In genomic region chr3:177284383-177284881, GRCh38 we compare ENCODE assay signal across 1 cellular context.
TF ChIP-seq lines count a peak whose summit lies in the region.

No MANE protein-coding gene starts in this region.

TF ChIP-seq in HepG2, 621 proteins besides CTCF, POLR2A, EP300 and RAD21 (continued from another document):
- TF ChIP-seq MLXIP (CRISPR knock-in tag; IDR thresholded peaks at IDR 0.05; ENCODE audit: borderline replicate concordance) (no peak), PAF1 (CRISPR knock-in tag; IDR thresholded peaks at IDR 0.05) (no peak), ZNF382 (CRISPR knock-in tag; IDR thresholded peaks at IDR 0.05; ENCODE audit: borderline replicate concordance) (no peak), ZNF629 (CRISPR knock-in tag; conservative IDR thresholded peaks at IDR 0.05) (0 out of 2 replicates have a peak, but pooled peaks have one; percentile 25), GZF1 (CRISPR knock-in tag; IDR thresholded peaks at IDR 0.05) (no peak), RAD51 (IDR thresholded peaks at IDR 0.05; ENCODE audit: borderline replicate concordance) (no peak), USF2 (IDR thresholded peaks at IDR 0.05; ENCODE audit: low read depth, low read length) (0 out of 2 replicates have a peak, but pooled peaks have one; percentile 27), USF2 (CRISPR knock-in tag; IDR thresholded peaks at IDR 0.05; ENCODE audit: borderline replicate concordance) (no peak; the same call in 1 of the 2 replicates), MTERF4 (CRISPR knock-in tag; IDR thresholded peaks at IDR 0.05) (no peak), RXRA (CRISPR knock-in tag; IDR thresholded peaks at IDR 0.05) (peak; percentile 54; the same call in 1 of the 2 replicates), ARID5B (CRISPR knock-in tag; IDR thresholded peaks at IDR 0.05) (peak; percentile 35; the same call in 1 of the 2 replicates), ZNF275 (CRISPR knock-in tag; IDR thresholded peaks at IDR 0.05; ENCODE audit: borderline replicate concordance) (no peak), HMG20A (CRISPR knock-in tag; IDR thresholded peaks at IDR 0.05; ENCODE audit: borderline replicate concordance) (peak; percentile 33; the same call in 1 of the 2 replicates), WIZ (CRISPR knock-in tag; IDR thresholded peaks at IDR 0.05) (no peak), ONECUT2 (CRISPR knock-in tag; IDR thresholded peaks at IDR 0.05) (peak; percentile 52; the same call in 1 of the 2 replicates), TEAD3 (CRISPR knock-in tag; optimal IDR thresholded peaks at IDR 0.05; ENCODE audit: borderline replicate concordance) (peak; percentile 30), MED1 (CRISPR knock-in tag; IDR thresholded peaks at IDR 0.05) (0 out of 2 replicates have a peak, but pooled peaks have one; percentile 20), ZFP36L2 (CRISPR knock-in tag; IDR thresholded peaks at IDR 0.05) (no peak), ZNF776 (CRISPR knock-in tag; IDR thresholded peaks at IDR 0.05) (no peak), ZNF614 (CRISPR knock-in tag; IDR thresholded peaks at IDR 0.05; ENCODE audit: borderline replicate concordance) (no peak), FOSL2 (CRISPR knock-in tag; IDR thresholded peaks at IDR 0.05) (0 out of 2 replicates have a peak, but pooled peaks have one; percentile 17), TGIF2 (CRISPR knock-in tag; IDR thresholded peaks at IDR 0.05) (0 out of 2 replicates have a peak, but pooled peaks have one; percentile 42), DMAP1 (CRISPR knock-in tag; IDR thresholded peaks at IDR 0.05) (0 out of 2 replicates have a peak, but pooled peaks have one; percentile 35), KDM1A (CRISPR knock-in tag; IDR thresholded peaks at IDR 0.05) (no peak), STAG1 (CRISPR knock-in tag; IDR thresholded peaks at IDR 0.05) (peak; percentile 42), THRA (CRISPR knock-in tag; IDR thresholded peaks at IDR 0.05; ENCODE audit: borderline replicate concordance) (peak; percentile 43; the same call in 1 of the 2 replicates), HOXA3 (CRISPR knock-in tag; IDR thresholded peaks at IDR 0.05) (0 out of 2 replicates have a peak, but pooled peaks have one; percentile 19), TFE3 (CRISPR knock-in tag; IDR thresholded peaks at IDR 0.05) (0 out of 2 replicates have a peak, but pooled peaks have one; percentile 31), PCBP1 (IDR thresholded peaks at IDR 0.05; ENCODE audit: borderline replicate concordance, low read depth, low read length) (no peak), PBX2 (CRISPR knock-in tag; IDR thresholded peaks at IDR 0.05) (0 out of 2 replicates have a peak, but pooled peaks have one; percentile 12), ZNF260 (CRISPR knock-in tag; IDR thresholded peaks at IDR 0.05; ENCODE audit: borderline replicate concordance, low read depth) (no peak), ZNF441 (CRISPR knock-in tag; IDR thresholded peaks at IDR 0.05; ENCODE audit: borderline replicate concordance) (no peak), ZMYM4 (CRISPR knock-in tag; IDR thresholded peaks at IDR 0.05) (0 out of 2 replicates have a peak, but pooled peaks have one; percentile 26), SAP130 (CRISPR knock-in tag; IDR thresholded peaks at IDR 0.05; ENCODE audit: low read depth) (peak; percentile 23; the same call in 1 of the 2 replicates), HOXA5 (CRISPR knock-in tag; IDR thresholded peaks at IDR 0.05) (no peak)
